14 cellular contexts compared by ENCODE assay signal in genomic region chr1:152486400-152487006, GRCh38. TPM values are rescaled to one million over a fixed set of nuclear protein-coding genes. Genes with fewer than 3 reads are reported as not detected.
A peak's percentile ranks its signal among the peaks of the same experiment; 100 is the strongest.
DNase-seq lines count a peak whose midpoint lies in the region; ATAC-seq and TF ChIP-seq lines count a peak whose summit lies in the region.
"Had no signal": no experiment of that assay in that cellular context is flagged by ENCODE, and none has a peak within 500 bp of the region (broad histone marks: within the 10 kb centered on the region; RNA-seq: fewer than 3 reads in every experiment).

No MANE protein-coding gene starts in this region.

- H3K36me3 Mint-ChIP-seq in MCF 10A (ENCODE audit: insufficient read depth, unreplicated experiment) = no peaks in the 10 kb centered on the region

- no peaks in the 10 kb centered on the region for H3K27me3 Mint-ChIP-seq in MCF 10A (ENCODE audit: insufficient read depth, unreplicated experiment)
- H3K27me3 Mint-ChIP-seq: stimulated activated naive CD8-positive, alpha-beta T cell treated with anti-CD3 and anti-CD28 coated beads, Interleukin-15, amount 100 ng/mL, for 72 hours had no signal

- H3K4me3 Mint-ChIP-seq in MCF 10A (ENCODE audit: unreplicated experiment) = no peak overlapping the region
- H3K4me3 Mint-ChIP-seq: stimulated activated naive CD8-positive, alpha-beta T cell treated with anti-CD3 and anti-CD28 coated beads, Interleukin-15, amount 100 ng/mL, for 72 hours had no signal

- H3K4me3 ChIP-seq in breast epithelium (no peak overlapping the region), KMS-11 (IDR thresholded peaks at IDR 0.05; ENCODE audit: insufficient read depth, low read depth, low read length) (no peak overlapping the region), choroid plexus epithelial cell (ENCODE audit: low read depth, low read length) (no peak overlapping the region), testis (no peak overlapping the region)
- H3K4me3 ChIP-seq: mucosa of descending colon had no signal

- H3K9me3 ChIP-seq in breast epithelium (peaks cover 0 to 11% of the 10 kb centered on the region in 2 donors), testis (no peaks in the 10 kb centered on the region)
- H3K9me3 ChIP-seq: mucosa of descending colon had no signal

- no peak overlapping the region for H3K9ac ChIP-seq in KMS-11

- POLR2A ChIA-PET in MCF 10A (lab: Yijun Ruan, JAX) = interaction anchor here (0.7 to 1.2 kb wide), 2 partner anchors 31 to 39 kb away, joined by 4 read pairs; no protein-coding TSS in a partner anchor

- no peak overlapping the region for H3K4me2 ChIP-seq in KMS-11

- H3K27me3 ChIP-seq in breast epithelium = no peaks in the 10 kb centered on the region
- no peaks in the 10 kb centered on the region for H3K27me3 ChIP-seq in KMS-11 (ENCODE audit: insufficient read depth, low read depth)
- H3K27me3 ChIP-seq in testis = no peaks in the 10 kb centered on the region

- TF ChIP-seq POLR2A in breast epithelium (IDR thresholded peaks at IDR 0.05) = no peak
- no peak for TF ChIP-seq POLR2A in testis (IDR thresholded peaks at IDR 0.05)

- no peaks in the 10 kb centered on the region for H3K4me1 ChIP-seq in breast epithelium
- no peaks in the 10 kb centered on the region for H3K4me1 ChIP-seq in KMS-11 (ENCODE audit: low read depth, poor library complexity, severe bottlenecking)
- no peaks in the 10 kb centered on the region for H3K4me1 ChIP-seq in testis

- peak; percentile 75 for TF ChIP-seq CTCF in MCF 10A (IDR thresholded peaks at IDR 0.05; ENCODE audit: unreplicated experiment)
- peak in 1 of 3 donors; percentile 15 for TF ChIP-seq CTCF in breast epithelium (IDR thresholded peaks at IDR 0.05)
- TF ChIP-seq CTCF in KMS-11 (conservative IDR thresholded peaks at IDR 0.05; ENCODE audit: low read depth, low read length) = peak; percentile 97
- TF ChIP-seq CTCF in choroid plexus epithelial cell (conservative IDR thresholded peaks at IDR 0.05; ENCODE audit: low read depth, low read length) = peak; percentile 36
- peak in 2 of 3 experiments; percentile 8 to 35 for TF ChIP-seq CTCF in testis (IDR thresholded peaks at IDR 0.05)

- H4K20me1 ChIP-seq in KMS-11 (ENCODE audit: insufficient read depth) = no peaks in the 10 kb centered on the region

- peak; percentile 51 for DNase-seq in MCF 10A (ENCODE audit: unreplicated experiment)
- no peak for DNase-seq in breast epithelium (ENCODE audit: low spot score in 2 of 2)
- no peak for DNase-seq in choroid plexus epithelial cell (ENCODE audit: low read depth)
- no peak for DNase-seq in testis
- DNase-seq in NCI-H1092 (lab: John Stamatoyannopoulos, UW) = no peak
- no peak for DNase-seq in stimulated activated CD4-positive, alpha-beta T cell treated with anti-CD3 and anti-CD28 coated beads, Interleukin-12 subunit alpha, Interleukin-12 subunit beta, amount 100 ng/mL, for 4 hours
- DNase-seq: aorta; COR-L47; mucosa of descending colon; NCI-H748 treated with DMSO at 0.1 percent for 48 hours; stimulated activated naive CD8-positive, alpha-beta T cell treated with anti-CD3 and anti-CD28 coated beads, Interleukin-15, amount 100 ng/mL, for 72 hours had no signal

- BruUV-seq in MCF 10A (replicated peaks; lab: Mats Ljungman, UMichigan) = no TSS peak

- ATAC-seq in HG03196 (IDR thresholded peaks at IDR 0.05; ENCODE audit: unreplicated experiment) = no peak
- ATAC-seq: mucosa of descending colon; stimulated activated naive CD8-positive, alpha-beta T cell treated with anti-CD3 and anti-CD28 coated beads, Interleukin-15, amount 100 ng/mL, for 72 hours had no signal

- CTCF ChIA-PET in MCF 10A (lab: Yijun Ruan, JAX) = interaction anchor here (0.7 to 3.4 kb wide), 13 partner anchors 8 to 167 kb away, joined by 3 to 38 read pairs (median 5); no protein-coding TSS in a partner anchor

- intact Hi-C loops in MCF 10A (cut with micrococcal nuclease) (loop anchor here (2.0 kb wide), 1 partner anchor 46 kb away; no protein-coding TSS in a partner anchor), breast epithelium (cut with DNase I; ENCODE audit: low total_unique reads) (no loop called here), testis (cut with DNase I; ENCODE audit: low total_unique reads) (no loop called here)

- no peak overlapping the region for H3K27ac ChIP-seq in breast epithelium
- no peak overlapping the region for H3K27ac ChIP-seq in KMS-11
- H3K27ac ChIP-seq in testis = no peak overlapping the region

- H3K36me3 ChIP-seq in breast epithelium (no peaks in the 10 kb centered on the region), KMS-11 (ENCODE audit: insufficient read depth) (no peaks in the 10 kb centered on the region), testis (ENCODE audit: low read depth, missing control alignments) (no peaks in the 10 kb centered on the region)

- 79 to 80% methylated on average over 3 of the region's 3 CpGs for WGBS in testis, 2 donors

- peak overlapping the region; percentile 85 for H3K27ac Mint-ChIP-seq in MCF 10A (ENCODE audit: low read depth, unreplicated experiment)
- H3K27ac Mint-ChIP-seq: stimulated activated naive CD8-positive, alpha-beta T cell treated with anti-CD3 and anti-CD28 coated beads, Interleukin-15, amount 100 ng/mL, for 72 hours had no signal

- H3K9me3 Mint-ChIP-seq in MCF 10A (ENCODE audit: unreplicated experiment) = peaks cover 11% of the 10 kb centered on the region
- H3K9me3 Mint-ChIP-seq: stimulated activated naive CD8-positive, alpha-beta T cell treated with anti-CD3 and anti-CD28 coated beads, Interleukin-15, amount 100 ng/mL, for 72 hours had no signal

- peaks cover 20% of the 10 kb centered on the region for H3K4me1 Mint-ChIP-seq in MCF 10A (ENCODE audit: insufficient read depth, unreplicated experiment)

- H3K79me2 ChIP-seq in KMS-11 (ENCODE audit: insufficient read depth, low read depth) = no peaks in the 10 kb centered on the region

- H2AFZ ChIP-seq in KMS-11 (ENCODE audit: low read depth) = no peak overlapping the region

RNA-seq across cellular contexts. Expression of gene LCE5A, which starts 24.1 kb away (rescaled TPM):
- total RNA-seq in MCF 10A (2022) (not detected in 2 replicates), breast epithelium (not detected), testis (under 1 TPM in 1 of 2 donors, not detected in 1; 0.37 TPM)
- polyA plus RNA-seq in testis (ENCODE audit: insufficient read depth, low read depth, low replicate concordance) = 0.44 TPM
- total RNA-seq: aorta, frontal cortex, mucosa of descending colon had no signal

RNA-seq across cellular contexts. Expression of gene CRCT1, which starts 27.8 kb away (rescaled TPM):
- not detected in 2 replicates for total RNA-seq in MCF 10A (2022)
- total RNA-seq in breast epithelium = not detected
- not detected for total RNA-seq in testis
- polyA plus RNA-seq in testis (ENCODE audit: insufficient read depth, low read depth, low replicate concordance) = not detected
- total RNA-seq: aorta, frontal cortex, mucosa of descending colon had no signal
